ENCODE assay signal across 25 cellular contexts in the genomic region with DNA sequence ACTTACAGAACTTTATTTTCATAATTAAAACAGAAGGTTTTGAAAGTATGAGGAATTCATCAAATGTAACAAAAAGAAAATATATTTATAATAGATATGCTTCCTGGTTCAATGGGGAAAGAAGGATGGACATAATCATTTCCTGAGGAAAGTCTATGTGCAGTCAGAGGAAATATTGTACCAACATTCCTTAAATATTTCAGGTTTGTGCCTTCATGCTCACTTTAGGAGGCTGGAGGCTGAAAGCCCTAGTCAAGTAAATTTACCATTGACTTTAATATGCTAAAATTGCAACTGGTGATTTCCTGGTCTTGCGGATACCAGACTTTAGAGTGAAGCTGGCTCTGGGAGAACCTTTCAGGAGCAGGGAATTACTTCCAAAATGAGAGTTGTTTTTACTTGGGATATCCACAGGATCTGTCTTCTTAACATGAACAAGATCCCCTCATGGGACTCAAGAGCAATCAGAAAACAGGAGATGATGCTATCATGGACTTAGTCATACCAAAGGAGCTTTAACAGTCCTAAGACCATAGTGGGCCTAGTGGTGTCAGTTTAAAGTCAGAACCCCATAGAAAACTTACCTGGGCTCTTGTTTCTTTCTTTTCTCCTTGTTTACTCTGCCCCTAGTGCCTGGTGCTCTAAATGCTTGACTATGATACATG.
A peak's percentile ranks its signal among the peaks of the same experiment; 100 is the strongest.
DNase-seq lines count a peak whose midpoint lies in the region; ATAC-seq and TF ChIP-seq lines count a peak whose summit lies in the region.
"Had no signal": no experiment of that assay in that cellular context is flagged by ENCODE, and none has a peak within 500 bp of the region (broad histone marks: within the 10 kb centered on the region; RNA-seq: fewer than 3 reads in every experiment).

No MANE protein-coding gene starts in this region.

- 47% methylated on average over 1 of the region's 1 CpG for WGBS in HUES64

- H3K36me3 ChIP-seq in HUES64 (ENCODE audit: insufficient read depth, low read length) = no peaks in the 10 kb centered on the region
- H3K36me3 ChIP-seq in vagina = no peaks in the 10 kb centered on the region
- H3K36me3 ChIP-seq: ascending aorta, esophagus squamous epithelium, MG63, right atrium auricular region had no signal

- H3K27ac ChIP-seq in HUES64 (ENCODE audit: low read depth, low read length) (peak overlapping the region; percentile 78; the same call in 1 of the 2 replicates), caudate nucleus (ENCODE audit: low read depth, low read length) (no peak overlapping the region), vagina (no peak overlapping the region)
- H3K27ac ChIP-seq: ascending aorta, esophagus squamous epithelium, right atrium auricular region had no signal

- DNase-seq in cerebellar cortex (ENCODE audit: low spot score) (peak; percentile 18), glomerular endothelial cell (ENCODE audit: extremely low read depth, low read depth, low spot score) (peak; percentile 37), pulmonary artery endothelial cell (ENCODE audit: low read depth, low spot score) (peak; percentile 51), caudate nucleus (lab: John Stamatoyannopoulos, UW) (no peak), vagina (ENCODE audit: extremely low spot score in 2 of 2) (no peak)
- no peak for DNase-seq in activated CD4-positive, alpha-beta T cell treated with anti-CD3 and anti-CD28 coated beads, Interleukin-2, amount 50 U/mL, for 48 hours
- DNase-seq: activated B cell treated with CpG ODN at 0.5 μM for 24 hours; activated CD4-positive, alpha-beta T cell treated with anti-CD3 and anti-CD28 coated beads, Interleukin-2, amount 50 U/mL, for 4 hours; activated CD8-positive, alpha-beta memory T cell treated with anti-CD3 and anti-CD28 coated beads, Interleukin-2, amount 50 U/mL, for 4 hours; effector memory CD4-positive, alpha-beta T cell; esophagus squamous epithelium; HCEC 1CT; MG63; naive B cell; NCI-H1417; NCI-H2081 treated with DMSO at 0.1 percent for 48 hours; NCI-H82; Right ventricle myocardium superior; stimulated activated CD4-positive, alpha-beta T cell treated with anti-CD3 and anti-CD28 coated beads, Interleukin-4, amount 100 ng/mL, for 24 hours; stimulated activated naive B cell treated with anti-CD40 and anti-IgM and Interleukin-4, amounts not matched to agents 10 μg/mL and 1 μg/mL and 100 μg/mL, for 72 hours had no signal

- H3K9ac ChIP-seq in HUES64 (ENCODE audit: low read depth, low read length) = no peak overlapping the region

- no peak for ATAC-seq in GM21423 (IDR thresholded peaks at IDR 0.05; ENCODE audit: unreplicated experiment)
- ATAC-seq: activated T-helper 17 cell treated with anti-CD3 and anti-CD28 coated beads, Interleukin-2, amount 50 U/mL, for 72 hours; stimulated activated naive B cell treated with anti-CD40 and anti-IgM and Interleukin-4, amounts not matched to agents 10 μg/mL and 1 μg/mL and 100 μg/mL, for 72 hours had no signal

- no peak for TF ChIP-seq CTCF in vagina (IDR thresholded peaks at IDR 0.05)

- H3K4me1 ChIP-seq in HUES64 (ENCODE audit: insufficient read depth, low read length) (peaks cover 31% of the 10 kb centered on the region), vagina (peaks cover 17% of the 10 kb centered on the region)
- H3K4me1 ChIP-seq: ascending aorta, right atrium auricular region had no signal

- H3K4me3 ChIP-seq in HUES64 (ENCODE audit: low read length) (no peak overlapping the region), vagina (no peak overlapping the region)
- H3K4me3 ChIP-seq: ascending aorta, esophagus squamous epithelium, MG63, right atrium auricular region had no signal

- H3K9me3 ChIP-seq in HUES64 (ENCODE audit: insufficient read depth, low read depth, low read length) = no peaks in the 10 kb centered on the region
- no peaks in the 10 kb centered on the region for H3K9me3 ChIP-seq in vagina
- H3K9me3 ChIP-seq: ascending aorta, esophagus squamous epithelium, MG63, right atrium auricular region had no signal

- H3K27me3 ChIP-seq in HUES64 (ENCODE audit: insufficient read depth, low read length) (no peaks in the 10 kb centered on the region), vagina (no peaks in the 10 kb centered on the region)
- H3K27me3 ChIP-seq: ascending aorta, esophagus squamous epithelium, MG63, right atrium auricular region had no signal

- no peak for TF ChIP-seq POLR2A in vagina (IDR thresholded peaks at IDR 0.05)

- intact Hi-C loops in vagina (cut with DNase I) = no loop called here

Comparison
In these comparisons a context has a peak if more than half of its experiments do, and no peak if none do; other contexts are left out.
1. DNase-seq: peak in cerebellar cortex (single experiment), glomerular endothelial cell (single experiment) and pulmonary artery endothelial cell (single experiment); none in caudate nucleus (0 of 61), activated CD4-positive, alpha-beta T cell treated with anti-CD3 and anti-CD28 coated beads, Interleukin-2, amount 50 U/mL, for 48 hours (0 of 2) and vagina (0 of 2).